Comparison of ENCODE assay signal across 15 cellular contexts in genomic region chr1:88661951-88662664, GRCh38. TPM values are rescaled to one million over a fixed set of nuclear protein-coding genes. Genes with fewer than 3 reads are reported as not detected.
A peak's percentile ranks its signal among the peaks of the same experiment; 100 is the strongest.
DNase-seq lines count a peak whose midpoint lies in the region; ATAC-seq, FAIRE-seq and TF ChIP-seq lines count a peak whose summit lies in the region.
"Had no signal": no experiment of that assay in that cellular context is flagged by ENCODE, and none has a peak within 500 bp of the region (broad histone marks: within the 10 kb centered on the region; RNA-seq: fewer than 3 reads in every experiment).

No MANE protein-coding gene starts in this region.

- TF ChIP-seq CTCF in GM12878 (IDR thresholded peaks at IDR 0.05 in 2 of 3, conservative IDR thresholded peaks at IDR 0.05 in 1 of 3; ENCODE audit: control insufficient read depth in 2 of 3, extremely low read depth in 1 of 3, insufficient read depth in 1 of 3, low read depth in 3 of 3, low read length in 3 of 3) (no peak), osteoblast (IDR thresholded peaks at IDR 0.05; ENCODE audit: extremely low read depth, low read depth, low read length) (no peak)

- no peak overlapping the region for H3K4me3 ChIP-seq in GM12878
- no peak overlapping the region for H3K4me3 ChIP-seq in osteoblast (ENCODE audit: insufficient read depth, low read length)

- H4K20me1 ChIP-seq in GM12878 (ENCODE audit: control insufficient read depth, insufficient read depth) (no peaks in the 10 kb centered on the region), osteoblast (ENCODE audit: insufficient read depth, low read length) (no peaks in the 10 kb centered on the region)

- BruUV-seq in GM12878 (replicated peaks; lab: Mats Ljungman, UMichigan): no TSS peak

- H3K4me1 Mint-ChIP-seq in activated naive CD4-positive, alpha-beta T cell treated with anti-CD3 and anti-CD28 coated beads, Interleukin-2, amount 50 U/mL, for 24 hours: peaks cover 37% of the 10 kb centered on the region

- H3K9ac ChIP-seq in GM12878 (ENCODE audit: control insufficient read depth, insufficient read depth, low read length): no peak overlapping the region

- WGBS in GM12878 (ENCODE audit: insufficient coverage, insufficient replicate concordance, low lambda C conversion rate, missing lambda C conversion rate): 92% methylated on average over 2 of the region's 2 CpGs

- H3K79me2 ChIP-seq in GM12878 (ENCODE audit: control insufficient read depth, insufficient read depth, low read length): no peaks in the 10 kb centered on the region
- H3K79me2 ChIP-seq in osteoblast (ENCODE audit: insufficient read depth, low read length): no peaks in the 10 kb centered on the region

- no peaks in the 10 kb centered on the region for H3K27me3 ChIP-seq in GM12878 (replicated peaks in 1 of 2; ENCODE audit: control insufficient read depth in 2 of 2, insufficient read depth in 2 of 2, low read length in 1 of 2)
- H3K27me3 ChIP-seq in osteoblast (ENCODE audit: insufficient read depth, low read length): no peaks in the 10 kb centered on the region

- RAD21 ChIA-PET in GM12878 (lab: Charles Lee; ENCODE audit: unreplicated experiment): interaction anchor here (10.6 kb wide), 1 partner anchor 23 kb away, joined by 66 read pairs; the partner anchor contains the start of gene PKN2

- H3K9me3 Mint-ChIP-seq in activated naive CD4-positive, alpha-beta T cell treated with anti-CD3 and anti-CD28 coated beads, Interleukin-2, amount 50 U/mL, for 24 hours: no peaks in the 10 kb centered on the region
- H3K9me3 Mint-ChIP-seq in activated naive CD4-positive, alpha-beta T cell treated with anti-CD3 and anti-CD28 coated beads, Interleukin-2, amount 50 U/mL, for 72 hours: no peaks in the 10 kb centered on the region

- H3K36me3 Mint-ChIP-seq in activated naive CD4-positive, alpha-beta T cell treated with anti-CD3 and anti-CD28 coated beads, Interleukin-2, amount 50 U/mL, for 24 hours: no peaks in the 10 kb centered on the region
- no peaks in the 10 kb centered on the region for H3K36me3 Mint-ChIP-seq in activated naive CD4-positive, alpha-beta T cell treated with anti-CD3 and anti-CD28 coated beads, Interleukin-2, amount 50 U/mL, for 72 hours

- no peak overlapping the region; the same call in 1 of the 2 replicates for H2AFZ ChIP-seq in GM12878 (ENCODE audit: control insufficient read depth, low read depth, low read length)
- H2AFZ ChIP-seq in osteoblast (ENCODE audit: low read length): peak overlapping the region; percentile 85

- no peak for FAIRE-seq in GM12878 (lab: Jason Lieb, UNC)

- H3K27me3 Mint-ChIP-seq in activated naive CD4-positive, alpha-beta T cell treated with anti-CD3 and anti-CD28 coated beads, Interleukin-2, amount 50 U/mL, for 24 hours: no peaks in the 10 kb centered on the region

- H3K27ac Mint-ChIP-seq in activated naive CD4-positive, alpha-beta T cell treated with anti-CD3 and anti-CD28 coated beads, Interleukin-2, amount 50 U/mL, for 24 hours: peak overlapping the region; percentile 19
- H3K27ac Mint-ChIP-seq in activated naive CD4-positive, alpha-beta T cell treated with anti-CD3 and anti-CD28 coated beads, Interleukin-2, amount 50 U/mL, for 72 hours: peak overlapping the region in 1 of 2 donors; percentile 86

- peaks cover 9% of the 10 kb centered on the region for H3K4me1 ChIP-seq in GM12878 (ENCODE audit: control insufficient read depth, insufficient read depth, low read length)
- H3K4me1 ChIP-seq in osteoblast (ENCODE audit: insufficient read depth, low read length): peaks cover 4% of the 10 kb centered on the region

- intact Hi-C loops in GM12878 (cut with micrococcal nuclease; ENCODE audit: unreplicated experiment): loop anchor here (1.0 kb wide), 1 partner anchor 22 kb away; the partner anchor contains the start of gene PKN2

- no peak for ATAC-seq in activated naive CD4-positive, alpha-beta T cell treated with anti-CD3 and anti-CD28 coated beads, Interleukin-2, amount 50 U/mL, for 72 hours
- ATAC-seq in HG02981 (IDR thresholded peaks at IDR 0.05; ENCODE audit: unreplicated experiment) (peak; percentile 69), GM12878 (peak; percentile 73), HG03565 (IDR thresholded peaks at IDR 0.05; ENCODE audit: unreplicated experiment) (no peak)

- no peak for DNase-seq in activated naive CD4-positive, alpha-beta T cell treated with anti-CD3 and anti-CD28 coated beads, Interleukin-2, amount 50 U/mL, for 72 hours (ENCODE audit: low spot score in 2 of 2)
- no peak for DNase-seq in GM12878 (ENCODE audit: low read depth, low spot score)
- DNase-seq in osteoblast (ENCODE audit: insufficient read length, low spot score, missing footprints): no peak
- no peak for DNase-seq in DMS 273 treated with DMSO at 0.1 percent for 48 hours (lab: John Stamatoyannopoulos, UW)
- DNase-seq in AG08396 (ENCODE audit: low spot score): no peak
- DNase-seq: ACHN; activated CD8-positive, alpha-beta memory T cell treated with anti-CD3 and anti-CD28 coated beads for 24 hours; anterior cingulate cortex; DMS79; effector memory CD4-positive, alpha-beta T cell; NCI-H1694; retina had no signal

- H3K9me3 ChIP-seq in GM12878 (replicated peaks; ENCODE audit: control insufficient read depth, insufficient read depth, low read length): no peaks in the 10 kb centered on the region
- no peaks in the 10 kb centered on the region for H3K9me3 ChIP-seq in osteoblast (ENCODE audit: low read depth, low read length)

- TF ChIP-seq POLR2A in GM12878 (IDR thresholded peaks at IDR 0.05; ENCODE audit: low read depth, low read length): no peak

- H3K27ac ChIP-seq in GM12878 (ENCODE audit: control insufficient read depth, insufficient read depth) (no peak overlapping the region), osteoblast (ENCODE audit: low read depth, low read length) (no peak overlapping the region)

- POLR2A ChIA-PET in GM12878 (lab: Charles Lee): interaction anchor here (1.2 kb wide), 2 partner anchors 13 to 22 kb away, joined by 3 read pairs; partner anchors contain the start of gene PKN2

- SMC1A ChIA-PET in GM12878 (lab: Charles Lee; ENCODE audit: uncharacterized antibody, unreplicated experiment): interaction anchor here (0.8 to 1.5 kb wide), 7 partner anchors 13 to 226 kb away, joined by 3 to 7 read pairs (median 5); partner anchors contain the start of gene PKN2

- no peak overlapping the region for H3K4me2 ChIP-seq in GM12878 (ENCODE audit: control insufficient read depth, insufficient read depth)
- no peak overlapping the region for H3K4me2 ChIP-seq in osteoblast (ENCODE audit: insufficient read depth, low read length)

- no peak for TF ChIP-seq RAD21 in GM12878 (IDR thresholded peaks at IDR 0.05; ENCODE audit: insufficient read depth, low read depth, low read length)

- CTCF ChIA-PET in GM12878 (lab: Yijun Ruan, JAX): interaction anchor here (0.7 to 17.1 kb wide), 4 partner anchors 17 to 1748 kb away, joined by 3 to 293 read pairs (median 63); partner anchors contain the start of genes HS2ST1, PKN2 and SELENOF

- H3K36me3 ChIP-seq in GM12878 (ENCODE audit: control insufficient read depth in 2 of 2, insufficient read depth in 2 of 2, low read length in 1 of 2) (no peaks in the 10 kb centered on the region), osteoblast (ENCODE audit: insufficient read depth, low read length) (no peaks in the 10 kb centered on the region)

- TF ChIP-seq EP300 in GM12878 (IDR thresholded peaks at IDR 0.05; ENCODE audit: borderline replicate concordance in 1 of 2, control insufficient read depth in 1 of 2, low read depth in 2 of 2, low read length in 2 of 2): no peak

- peak overlapping the region; percentile 68 for H3K4me3 Mint-ChIP-seq in activated naive CD4-positive, alpha-beta T cell treated with anti-CD3 and anti-CD28 coated beads, Interleukin-2, amount 50 U/mL, for 24 hours

- in situ Hi-C loops in GM12878 (cut with MboI): no loop called here

TF ChIP-seq in GM12878, 131 proteins besides CTCF, POLR2A, EP300 and RAD21:
- peak; percentile 62 for TF ChIP-seq ATF7 (IDR thresholded peaks at IDR 0.05; ENCODE audit: low read depth)
- TF ChIP-seq PKNOX1 (IDR thresholded peaks at IDR 0.05): peak; percentile 51; the same call in 1 of the 2 replicates
- no peak for TF ChIP-seq IRF4 (IDR thresholded peaks at IDR 0.05; ENCODE audit: low read depth, low read length)

RNA-seq across cellular contexts. Expression of gene PKN2, which starts 22.0 kb away (rescaled TPM):
- total RNA-seq in activated naive CD4-positive, alpha-beta T cell treated with anti-CD3 and anti-CD28 coated beads, Interleukin-2, amount 50 U/mL, for 72 hours: 10 to 100 TPM; 27.0 to 35.0 TPM
- 128 and 134 TPM in 2 replicates for total RNA-seq in GM12878 (2013; cell fraction: nucleolus; rRNA removed)
- 9.9 and 10.9 TPM in 2 replicates for total RNA-seq in GM12878 (2014; rRNA removed)
- total RNA-seq in GM12878 (2014; rRNA removed; fragmentation: Illumina TruSeq; extraction: Trizol): 17.0 and 18.9 TPM in 2 replicates
- 13.3 and 14.1 TPM in 2 replicates for total RNA-seq in GM12878 (2021)
- 16.0 TPM for polyA plus RNA-seq in GM12878 (2011; ENCODE audit: low read depth)
- 18.3 and 33.2 TPM in 2 replicates for polyA plus RNA-seq in GM12878 (2011; rRNA removed)
- polyA plus RNA-seq in GM12878 (2011; cell fraction: cytosol; rRNA removed): 4.1 and 4.6 TPM in 2 replicates
- polyA plus RNA-seq in GM12878 (2011; cell fraction: nucleus; rRNA removed): 39.4 and 45.8 TPM in 2 replicates
- polyA plus RNA-seq in GM12878 (2012): 9.5 and 13.4 TPM in 2 replicates
- polyA plus RNA-seq in GM12878 (2014; fragmentation: Illumina TruSeq; extraction: Trizol): 17.0 and 24.9 TPM in 2 replicates
- 1 to 10 TPM; 2.6 to 3.8 TPM for polyA plus RNA-seq in GM12878 (2014; fragmentation: Nextera tagmentation; extraction: Ambion mirVana)
- 11.5 and 13.9 TPM in 2 replicates for polyA plus RNA-seq in GM12878 (2014; rRNA removed)
- 10 to 100 TPM; 11.7 to 12.4 TPM for polyA plus RNA-seq in GM12878 (2016; fragmentation: Nextera tagmentation; extraction: Ambion mirVana)
- 14.6 and 19.4 TPM in 2 replicates for polyA minus RNA-seq in GM12878 (2011; rRNA and poly(A)+ RNA removed)
- polyA minus RNA-seq in GM12878 (2011; cell fraction: cytosol; rRNA and poly(A)+ RNA removed): 7.6 and 10.2 TPM in 2 replicates
- 22.7 and 26.3 TPM in 2 replicates for polyA minus RNA-seq in GM12878 (2011; cell fraction: nucleus; rRNA and poly(A)+ RNA removed)
- 41.5 and 43.4 TPM in 2 replicates for total RNA-seq in osteoblast

Comparison
In these comparisons a context has a peak if more than half of its experiments do, and no peak if none do; other contexts are left out.
1. ATAC-seq: peak in HG02981 (single experiment) and GM12878 (single experiment); none in activated naive CD4-positive, alpha-beta T cell treated with anti-CD3 and anti-CD28 coated beads, Interleukin-2, amount 50 U/mL, for 72 hours (0 of 2) and HG03565 (single experiment).